Comparison of ENCODE assay signal across 23 cellular contexts in genomic region chr11:1807628-1807995, GRCh38. TPM values are rescaled to one million over a fixed set of nuclear protein-coding genes. Genes with fewer than 3 reads are reported as not detected.
DNase-seq lines count a peak whose midpoint lies in the region; ATAC-seq and TF ChIP-seq lines count a peak whose summit lies in the region.
"Had no signal": no experiment of that assay in that cellular context is flagged by ENCODE, and none has a peak within 500 bp of the region (broad histone marks: within the 10 kb centered on the region; RNA-seq: fewer than 3 reads in every experiment).

No MANE protein-coding gene starts in this region.

- no peaks in the 10 kb centered on the region for H3K36me3 ChIP-seq in DND-41 (ENCODE audit: insufficient read depth, low read length)
- no peaks in the 10 kb centered on the region for H3K36me3 ChIP-seq in thyroid gland
- no peaks in the 10 kb centered on the region for H3K36me3 ChIP-seq in MG63
- no peaks in the 10 kb centered on the region for H3K36me3 ChIP-seq in vagina
- H3K36me3 ChIP-seq: adrenal gland, breast epithelium, colonic mucosa, sigmoid colon had no signal

- H3K9ac ChIP-seq in DND-41 (ENCODE audit: low read depth, low read length): no peak overlapping the region

- H3K27ac ChIP-seq in DND-41 (ENCODE audit: low read length): no peak overlapping the region
- no peak overlapping the region for H3K27ac ChIP-seq in thyroid gland
- H3K27ac ChIP-seq in vagina: no peak overlapping the region
- H3K27ac ChIP-seq: adrenal gland, breast epithelium, C4-2B, colonic mucosa, sigmoid colon had no signal

- H3K27ac Mint-ChIP-seq in natural killer cell treated with Interleukin-12 subunit alpha and Interleukin-12 subunit beta and Interleukin-15 and Interleukin-18, amount 100 ng/mL, for 72 hours: peak overlapping the region; percentile 35 to 57
- H3K27ac Mint-ChIP-seq in activated T-helper 1 cell treated with anti-CD3 and anti-CD28 coated beads, Interleukin-12 subunit alpha, Interleukin-12 subunit beta, Interleukin-2, Interleukin-4 antibody, amounts not matched to agents 30 ng/mL and 10 ng/mL and 1 ng/mL, durations not matched to agents 14 hours and 24 hours and 36 hours: no peak overlapping the region
- H3K27ac Mint-ChIP-seq: naive thymus-derived CD8-positive, alpha-beta T cell had no signal

- intact Hi-C loops in activated T-helper 1 cell treated with anti-CD3 and anti-CD28 coated beads, Interleukin-12 subunit alpha, Interleukin-12 subunit beta, Interleukin-2, Interleukin-4 antibody, amounts not matched to agents 30 ng/mL and 10 ng/mL and 1 ng/mL, durations not matched to agents 14 hours and 24 hours and 36 hours (cut with micrococcal nuclease): no loop called here
- intact Hi-C loops in thyroid gland (cut with DNase I) (no loop called here), vagina (cut with DNase I) (no loop called here)

- no peak overlapping the region for H3K4me3 Mint-ChIP-seq in natural killer cell treated with Interleukin-12 subunit alpha and Interleukin-12 subunit beta and Interleukin-15 and Interleukin-18, amount 100 ng/mL, for 72 hours
- no peak overlapping the region for H3K4me3 Mint-ChIP-seq in activated T-helper 1 cell treated with anti-CD3 and anti-CD28 coated beads, Interleukin-12 subunit alpha, Interleukin-12 subunit beta, Interleukin-2, Interleukin-4 antibody, amounts not matched to agents 30 ng/mL and 10 ng/mL and 1 ng/mL, durations not matched to agents 14 hours and 24 hours and 36 hours
- H3K4me3 Mint-ChIP-seq: naive thymus-derived CD8-positive, alpha-beta T cell had no signal

- no peaks in the 10 kb centered on the region for H3K4me1 ChIP-seq in DND-41 (ENCODE audit: insufficient read depth, low read length)
- H3K4me1 ChIP-seq in thyroid gland: no peaks in the 10 kb centered on the region
- no peaks in the 10 kb centered on the region for H3K4me1 ChIP-seq in vagina
- H3K4me1 ChIP-seq: breast epithelium, colonic mucosa, sigmoid colon had no signal

- H3K9me3 Mint-ChIP-seq in natural killer cell treated with Interleukin-12 subunit alpha and Interleukin-12 subunit beta and Interleukin-15 and Interleukin-18, amount 100 ng/mL, for 72 hours: no peaks in the 10 kb centered on the region
- no peaks in the 10 kb centered on the region for H3K9me3 Mint-ChIP-seq in activated T-helper 1 cell treated with anti-CD3 and anti-CD28 coated beads, Interleukin-12 subunit alpha, Interleukin-12 subunit beta, Interleukin-2, Interleukin-4 antibody, amounts not matched to agents 30 ng/mL and 10 ng/mL and 1 ng/mL, durations not matched to agents 14 hours and 24 hours and 36 hours

- H3K27me3 ChIP-seq in DND-41 (ENCODE audit: insufficient read depth, low read length, poor library complexity) (no peaks in the 10 kb centered on the region), thyroid gland (no peaks in the 10 kb centered on the region), MG63 (no peaks in the 10 kb centered on the region; the same call in 1 of the 2 replicates), vagina (no peaks in the 10 kb centered on the region)
- H3K27me3 ChIP-seq: adrenal gland, breast epithelium, colonic mucosa had no signal

- WGBS in thyroid gland, 2 donors: 54 to 67% methylated on average over 5 of the region's 5 CpGs

- H3K36me3 Mint-ChIP-seq in natural killer cell treated with Interleukin-12 subunit alpha and Interleukin-12 subunit beta and Interleukin-15 and Interleukin-18, amount 100 ng/mL, for 72 hours: no peaks in the 10 kb centered on the region
- no peaks in the 10 kb centered on the region for H3K36me3 Mint-ChIP-seq in activated T-helper 1 cell treated with anti-CD3 and anti-CD28 coated beads, Interleukin-12 subunit alpha, Interleukin-12 subunit beta, Interleukin-2, Interleukin-4 antibody, amounts not matched to agents 30 ng/mL and 10 ng/mL and 1 ng/mL, durations not matched to agents 14 hours and 24 hours and 36 hours (ENCODE audit: low read depth)

- peaks cover 3 to 18% of the 10 kb centered on the region in 2 donors for H3K27me3 Mint-ChIP-seq in natural killer cell treated with Interleukin-12 subunit alpha and Interleukin-12 subunit beta and Interleukin-15 and Interleukin-18, amount 100 ng/mL, for 72 hours
- peaks cover 17% of the 10 kb centered on the region for H3K27me3 Mint-ChIP-seq in activated T-helper 1 cell treated with anti-CD3 and anti-CD28 coated beads, Interleukin-12 subunit alpha, Interleukin-12 subunit beta, Interleukin-2, Interleukin-4 antibody, amounts not matched to agents 30 ng/mL and 10 ng/mL and 1 ng/mL, durations not matched to agents 14 hours and 24 hours and 36 hours (ENCODE audit: insufficient read depth)

- no peaks in the 10 kb centered on the region for H3K79me2 ChIP-seq in DND-41 (ENCODE audit: insufficient read depth, low read length)

- no peak overlapping the region for H2AFZ ChIP-seq in DND-41 (ENCODE audit: low read depth, low read length)

- TF ChIP-seq CTCF in DND-41 (IDR thresholded peaks at IDR 0.05; ENCODE audit: borderline replicate concordance, extremely low read depth, low read length, poor library complexity, severe bottlenecking): peak; percentile 8
- peak; percentile 10 for TF ChIP-seq CTCF in choroid plexus epithelial cell (conservative IDR thresholded peaks at IDR 0.05; ENCODE audit: low read depth, low read length)
- TF ChIP-seq CTCF in thyroid gland (IDR thresholded peaks at IDR 0.05): no peak
- no peak for TF ChIP-seq CTCF in vagina (IDR thresholded peaks at IDR 0.05)

- no peaks in the 10 kb centered on the region for H3K9me3 ChIP-seq in DND-41 (ENCODE audit: insufficient read depth, low read length, severe bottlenecking)
- no peaks in the 10 kb centered on the region for H3K9me3 ChIP-seq in thyroid gland
- H3K9me3 ChIP-seq in MG63: 0 out of 2 replicates have a peak, but pooled peaks cover 9% of the 10 kb centered on the region
- H3K9me3 ChIP-seq in vagina: no peaks in the 10 kb centered on the region
- H3K9me3 ChIP-seq: adrenal gland, breast epithelium, colonic mucosa, sigmoid colon had no signal

- H4K20me1 ChIP-seq in DND-41 (ENCODE audit: insufficient read depth, low read length): no peaks in the 10 kb centered on the region

- H3K4me2 ChIP-seq in DND-41 (ENCODE audit: insufficient read depth, low read length): no peak overlapping the region

- TF ChIP-seq POLR2A in thyroid gland (IDR thresholded peaks at IDR 0.05): no peak
- TF ChIP-seq POLR2A in vagina (IDR thresholded peaks at IDR 0.05): no peak

- no peak for DNase-seq in DND-41
- peak; percentile 70 for DNase-seq in HT-29 (ENCODE audit: low spot score)
- no peak for DNase-seq in choroid plexus epithelial cell (ENCODE audit: low read depth)
- no peak for DNase-seq in natural killer cell treated with Interleukin-12 subunit alpha and Interleukin-12 subunit beta and Interleukin-15 and Interleukin-18, amount 100 ng/mL, for 72 hours (ENCODE audit: low spot score)
- no peak for DNase-seq in activated T-helper 1 cell treated with anti-CD3 and anti-CD28 coated beads, Interleukin-12 subunit alpha, Interleukin-12 subunit beta, Interleukin-2, Interleukin-4 antibody, amounts not matched to agents 30 ng/mL and 10 ng/mL and 1 ng/mL, durations not matched to agents 14 hours and 24 hours and 36 hours (ENCODE audit: low spot score)
- no peak for DNase-seq in thyroid gland
- no peak for DNase-seq in MG63
- no peak for DNase-seq in vagina (ENCODE audit: extremely low spot score in 2 of 2)
- DNase-seq: activated CD4-positive, alpha-beta T cell treated with anti-CD3 and anti-CD28 coated beads, Interleukin-2, amount 50 U/mL, for 4 hours; adrenal gland; colonic mucosa; naive thymus-derived CD8-positive, alpha-beta T cell; NCI-H446 treated with DMSO at 0.1 percent for 48 hours; sigmoid colon; substantia nigra; T-helper 2 cell had no signal

- peak; percentile 47; the same call in 1 of the 3 replicates for ATAC-seq in DND-41 (ENCODE audit: insufficient read depth, low read depth)
- ATAC-seq in natural killer cell treated with Interleukin-12 subunit alpha and Interleukin-12 subunit beta and Interleukin-15 and Interleukin-18, amount 100 ng/mL, for 72 hours: no peak
- ATAC-seq: naive thymus-derived CD8-positive, alpha-beta T cell; Panc1 had no signal

- H3K4me1 Mint-ChIP-seq in natural killer cell treated with Interleukin-12 subunit alpha and Interleukin-12 subunit beta and Interleukin-15 and Interleukin-18, amount 100 ng/mL, for 72 hours (ENCODE audit: low read depth in 2 of 2): peaks cover 0 to 6% of the 10 kb centered on the region in 2 donors
- no peaks in the 10 kb centered on the region for H3K4me1 Mint-ChIP-seq in activated T-helper 1 cell treated with anti-CD3 and anti-CD28 coated beads, Interleukin-12 subunit alpha, Interleukin-12 subunit beta, Interleukin-2, Interleukin-4 antibody, amounts not matched to agents 30 ng/mL and 10 ng/mL and 1 ng/mL, durations not matched to agents 14 hours and 24 hours and 36 hours (ENCODE audit: low read depth)

- H3K4me3 ChIP-seq in DND-41 (ENCODE audit: low read depth in 1 of 2, low read length in 2 of 2): no peak overlapping the region
- no peak overlapping the region for H3K4me3 ChIP-seq in choroid plexus epithelial cell (ENCODE audit: low read depth, low read length)
- H3K4me3 ChIP-seq in thyroid gland (replicated peaks in 1 of 3): no peak overlapping the region
- H3K4me3 ChIP-seq in MG63: no peak overlapping the region
- no peak overlapping the region for H3K4me3 ChIP-seq in vagina
- H3K4me3 ChIP-seq: adrenal gland, breast epithelium, colonic mucosa, sigmoid colon had no signal

RNA-seq across cellular contexts. Expression of gene SYT8, which starts 27.2 kb away (rescaled TPM):
- total RNA-seq in HT-29 (2014; rRNA removed; shearing (Covaris generic)): 59.9 and 63.4 TPM in 2 replicates
- not detected for total RNA-seq in natural killer cell treated with Interleukin-12 subunit alpha and Interleukin-12 subunit beta and Interleukin-15 and Interleukin-18, amount 100 ng/mL, for 72 hours
- not detected in 2 replicates for total RNA-seq in activated T-helper 1 cell treated with anti-CD3 and anti-CD28 coated beads, Interleukin-12 subunit alpha, Interleukin-12 subunit beta, Interleukin-2, Interleukin-4 antibody, amounts not matched to agents 30 ng/mL and 10 ng/mL and 1 ng/mL, durations not matched to agents 14 hours and 24 hours and 36 hours
- total RNA-seq in thyroid gland: not detected
- total RNA-seq in MG63 (2014; rRNA removed; shearing (Covaris generic); ENCODE audit: low replicate concordance): not detected in 2 replicates
- total RNA-seq in vagina: 1.2 TPM
- total RNA-seq: fibroblast of lung; M059J; mesenteric fat pad; naive thymus-derived CD8-positive, alpha-beta T cell; sigmoid colon; SK-MEL-5 had no signal

RNA-seq across cellular contexts. Expression of gene TNNI2, which starts 31.2 kb away (rescaled TPM):
- 4.6 and 17.2 TPM in 2 replicates for total RNA-seq in HT-29 (2014; rRNA removed; shearing (Covaris generic))
- 1 to 10 TPM in 1 of 2 donors, not detected in 1; 1.4 TPM for total RNA-seq in natural killer cell treated with Interleukin-12 subunit alpha and Interleukin-12 subunit beta and Interleukin-15 and Interleukin-18, amount 100 ng/mL, for 72 hours
- not detected in 2 replicates for total RNA-seq in activated T-helper 1 cell treated with anti-CD3 and anti-CD28 coated beads, Interleukin-12 subunit alpha, Interleukin-12 subunit beta, Interleukin-2, Interleukin-4 antibody, amounts not matched to agents 30 ng/mL and 10 ng/mL and 1 ng/mL, durations not matched to agents 14 hours and 24 hours and 36 hours
- not detected for total RNA-seq in thyroid gland
- total RNA-seq in MG63 (2014; rRNA removed; shearing (Covaris generic); ENCODE audit: low replicate concordance): not detected in 2 replicates
- not detected for total RNA-seq in vagina
- total RNA-seq: fibroblast of lung; M059J; naive thymus-derived CD8-positive, alpha-beta T cell; sigmoid colon; SK-MEL-5 had no signal

RNA-seq across cellular contexts. Expression of gene CTSD, which starts 43.9 kb away (rescaled TPM):
- total RNA-seq in HT-29 (2014; rRNA removed; shearing (Covaris generic)): 1,063 and 1,119 TPM in 2 replicates
- 100 to 1,000 TPM; 350 to 592 TPM for total RNA-seq in natural killer cell treated with Interleukin-12 subunit alpha and Interleukin-12 subunit beta and Interleukin-15 and Interleukin-18, amount 100 ng/mL, for 72 hours
- 84.2 and 92.1 TPM in 2 replicates for total RNA-seq in activated T-helper 1 cell treated with anti-CD3 and anti-CD28 coated beads, Interleukin-12 subunit alpha, Interleukin-12 subunit beta, Interleukin-2, Interleukin-4 antibody, amounts not matched to agents 30 ng/mL and 10 ng/mL and 1 ng/mL, durations not matched to agents 14 hours and 24 hours and 36 hours
- total RNA-seq in thyroid gland (100 to 1,000 TPM; 363 to 577 (median 457) TPM), vagina (508 TPM)
- 201 and 234 TPM in 2 replicates for total RNA-seq in MG63 (2014; rRNA removed; shearing (Covaris generic); ENCODE audit: low replicate concordance)

RNA-seq across cellular contexts. Expression of gene LSP1, which starts 45.3 kb away (rescaled TPM):
- total RNA-seq in HT-29 (2014; rRNA removed; shearing (Covaris generic)): 0.05 and 0.60 TPM in 2 replicates
- total RNA-seq in natural killer cell treated with Interleukin-12 subunit alpha and Interleukin-12 subunit beta and Interleukin-15 and Interleukin-18, amount 100 ng/mL, for 72 hours: 100 to 1,000 TPM; 240 to 358 TPM
- 257 and 262 TPM in 2 replicates for total RNA-seq in activated T-helper 1 cell treated with anti-CD3 and anti-CD28 coated beads, Interleukin-12 subunit alpha, Interleukin-12 subunit beta, Interleukin-2, Interleukin-4 antibody, amounts not matched to agents 30 ng/mL and 10 ng/mL and 1 ng/mL, durations not matched to agents 14 hours and 24 hours and 36 hours
- 10 to 100 TPM in 2 of 4 donors, 1 to 10 TPM in 2; 6.7 to 26.1 (median 10.5) TPM for total RNA-seq in thyroid gland
- total RNA-seq in MG63 (2014; rRNA removed; shearing (Covaris generic); ENCODE audit: low replicate concordance): 41.7 and 66.6 TPM in 2 replicates
- 32.7 TPM for total RNA-seq in vagina
- total RNA-seq: SK-MEL-5 had no signal

RNA-seq across cellular contexts. Expression of gene IFITM10, which starts 57.2 kb away (rescaled TPM):
- total RNA-seq in HT-29 (2014; rRNA removed; shearing (Covaris generic)): 2.8 and 4.1 TPM in 2 replicates
- total RNA-seq in natural killer cell treated with Interleukin-12 subunit alpha and Interleukin-12 subunit beta and Interleukin-15 and Interleukin-18, amount 100 ng/mL, for 72 hours: 1 to 10 TPM; 2.3 to 8.1 TPM
- total RNA-seq in activated T-helper 1 cell treated with anti-CD3 and anti-CD28 coated beads, Interleukin-12 subunit alpha, Interleukin-12 subunit beta, Interleukin-2, Interleukin-4 antibody, amounts not matched to agents 30 ng/mL and 10 ng/mL and 1 ng/mL, durations not matched to agents 14 hours and 24 hours and 36 hours: 0.32 and 0.52 TPM in 2 replicates
- 100 to 1,000 TPM in 1 of 4 donors, 1 to 10 TPM in 1, under 1 TPM in 1, not detected in 1; 0.22 to 126 (median 1.5) TPM for total RNA-seq in thyroid gland
- total RNA-seq in MG63 (2014; rRNA removed; shearing (Covaris generic); ENCODE audit: low replicate concordance): 0.03 and 1.8 TPM in 2 replicates
- total RNA-seq in vagina: 4.9 TPM
- total RNA-seq: SK-MEL-5 had no signal

Comparison
In these comparisons a context has a peak if more than half of its experiments do, and no peak if none do; other contexts are left out.
1. CTCF ChIP-seq: peak in DND-41 (single experiment) and choroid plexus epithelial cell (single experiment); none in thyroid gland (0 of 6) and vagina (0 of 3).
2. RNA of gene SYT8, which starts 27.2 kb away (total RNA-seq): 59.9 to 63.4 TPM in HT-29; 1.2 TPM in vagina (single experiment), not detected in natural killer cell treated with Interleukin-12 subunit alpha and Interleukin-12 subunit beta and Interleukin-15 and Interleukin-18, amount 100 ng/mL, for 72 hours, not detected in activated T-helper 1 cell treated with anti-CD3 and anti-CD28 coated beads, Interleukin-12 subunit alpha, Interleukin-12 subunit beta, Interleukin-2, Interleukin-4 antibody, amounts not matched to agents 30 ng/mL and 10 ng/mL and 1 ng/mL, durations not matched to agents 14 hours and 24 hours and 36 hours, not detected in thyroid gland and not detected in MG63; every median in the first group is over 10 times any median in the second.